ENCODE assay signal across 2 cellular contexts in the genomic region with DNA sequence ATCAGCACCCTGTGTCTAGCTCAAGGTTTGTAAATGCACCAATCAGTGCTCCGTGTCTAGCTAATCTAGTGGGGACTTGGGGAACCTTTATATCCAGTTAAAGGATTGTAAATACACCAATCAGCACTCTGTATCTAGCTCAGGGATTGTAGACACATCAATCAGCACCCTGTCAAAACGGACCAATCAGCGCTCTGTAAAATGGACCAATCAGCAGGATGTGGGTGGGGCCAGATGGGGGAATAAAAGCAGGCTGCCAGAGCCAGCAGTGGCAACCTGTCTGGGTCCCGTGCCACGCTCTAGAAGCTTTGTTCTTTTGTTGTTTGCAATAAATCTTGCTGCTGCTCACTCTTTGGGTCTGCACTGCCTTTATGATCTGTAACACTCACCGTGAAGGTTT.
TF ChIP-seq lines count a peak whose summit lies in the region.

No MANE protein-coding gene starts in this region.

TF ChIP-seq in WTC11, 78 proteins besides CTCF, POLR2A, EP300 and RAD21:
- peak; percentile 78 for TF ChIP-seq NFYB (CRISPR knock-in tag; conservative IDR thresholded peaks at IDR 0.05; ENCODE audit: low read depth)

TF ChIP-seq in HepG2, 621 proteins besides CTCF, POLR2A, EP300 and RAD21:
- TF ChIP-seq NFYC (CRISPR knock-in tag; IDR thresholded peaks at IDR 0.05) = peak; percentile 36; the same call in 1 of the 2 replicates
- peak; percentile 63; the same call in 1 of the 2 replicates for TF ChIP-seq NFYB (CRISPR knock-in tag; IDR thresholded peaks at IDR 0.05)
